3 cellular contexts compared by ENCODE assay signal in the genomic region with DNA sequence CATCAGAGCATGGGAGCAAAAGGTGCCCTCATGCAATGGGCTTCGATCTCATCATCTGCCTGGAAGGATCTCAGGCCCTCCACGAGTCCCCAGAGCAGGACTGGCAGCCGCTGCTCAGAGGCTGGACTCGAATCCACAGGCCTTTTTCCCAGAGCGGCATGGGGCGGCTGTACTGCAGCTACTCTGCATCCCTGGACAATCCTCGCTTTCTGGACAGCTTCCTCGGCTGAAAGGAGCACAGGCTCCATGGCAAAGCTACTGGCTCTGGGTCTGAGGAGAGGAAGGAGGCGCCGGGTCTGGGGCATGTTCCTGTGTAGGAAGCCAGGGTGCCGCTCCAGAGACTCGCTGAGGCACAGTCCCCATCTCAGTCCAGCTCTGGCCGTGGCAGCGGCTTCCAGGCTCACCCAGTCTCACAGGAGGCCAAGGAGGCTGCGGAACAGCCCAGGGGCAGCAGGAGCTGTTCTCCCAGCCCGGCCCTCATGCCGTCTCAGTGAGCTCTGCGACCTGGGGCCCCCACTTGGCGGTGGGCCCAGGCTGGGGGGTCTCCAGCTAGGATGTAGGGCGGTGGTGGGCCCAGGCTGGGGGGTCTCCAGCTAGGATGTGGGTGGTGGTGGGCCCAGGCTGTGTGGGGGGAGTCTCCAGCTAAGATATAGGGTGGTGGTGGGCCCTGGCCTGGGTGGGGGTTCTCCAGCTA.
A peak's percentile ranks its signal among the peaks of the same experiment; 100 is the strongest.
TF ChIP-seq lines count a peak whose summit lies in the region.

No MANE protein-coding gene starts in this region.

TF ChIP-seq in HEK293, 187 proteins besides CTCF, POLR2A, EP300 and RAD21 (continued from another document and continues in another):
- TF ChIP-seq ZNF585B (tag by site-specific recombination; IDR thresholded peaks at IDR 0.05) (no peak), HOXD13 (CRISPR knock-in tag; IDR thresholded peaks at IDR 0.05; ENCODE audit: borderline replicate concordance) (no peak), ZFHX2 (tag by site-specific recombination; conservative IDR thresholded peaks at IDR 0.05) (peak; percentile 34; the same call in 1 of the 2 replicates), ZNF677 (tag by site-specific recombination; IDR thresholded peaks at IDR 0.05) (no peak), ZNF292 (tag by site-specific recombination; IDR thresholded peaks at IDR 0.05; ENCODE audit: borderline replicate concordance, low read depth) (no peak), GLI2 (tag by site-specific recombination; IDR thresholded peaks at IDR 0.05; ENCODE audit: borderline replicate concordance, low read depth) (no peak), TRIM28 (IDR thresholded peaks at IDR 0.05; ENCODE audit: borderline replicate concordance, low read length) (no peak)
- TF ChIP-seq, protein P1, sequence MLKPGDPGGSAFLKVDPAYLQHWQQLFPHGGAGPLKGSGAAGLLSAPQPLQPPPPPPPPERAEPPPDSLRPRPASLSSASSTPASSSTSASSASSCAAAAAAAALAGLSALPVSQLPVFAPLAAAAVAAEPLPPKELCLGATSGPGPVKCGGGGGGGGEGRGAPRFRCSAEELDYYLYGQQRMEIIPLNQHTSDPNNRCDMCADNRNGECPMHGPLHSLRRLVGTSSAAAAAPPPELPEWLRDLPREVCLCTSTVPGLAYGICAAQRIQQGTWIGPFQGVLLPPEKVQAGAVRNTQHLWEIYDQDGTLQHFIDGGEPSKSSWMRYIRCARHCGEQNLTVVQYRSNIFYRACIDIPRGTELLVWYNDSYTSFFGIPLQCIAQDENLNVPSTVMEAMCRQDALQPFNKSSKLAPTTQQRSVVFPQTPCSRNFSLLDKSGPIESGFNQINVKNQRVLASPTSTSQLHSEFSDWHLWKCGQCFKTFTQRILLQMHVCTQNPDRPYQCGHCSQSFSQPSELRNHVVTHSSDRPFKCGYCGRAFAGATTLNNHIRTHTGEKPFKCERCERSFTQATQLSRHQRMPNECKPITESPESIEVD (tag by site-specific recombination; IDR thresholded peaks at IDR 0.05): no peak
- TF ChIP-seq, protein P2, sequence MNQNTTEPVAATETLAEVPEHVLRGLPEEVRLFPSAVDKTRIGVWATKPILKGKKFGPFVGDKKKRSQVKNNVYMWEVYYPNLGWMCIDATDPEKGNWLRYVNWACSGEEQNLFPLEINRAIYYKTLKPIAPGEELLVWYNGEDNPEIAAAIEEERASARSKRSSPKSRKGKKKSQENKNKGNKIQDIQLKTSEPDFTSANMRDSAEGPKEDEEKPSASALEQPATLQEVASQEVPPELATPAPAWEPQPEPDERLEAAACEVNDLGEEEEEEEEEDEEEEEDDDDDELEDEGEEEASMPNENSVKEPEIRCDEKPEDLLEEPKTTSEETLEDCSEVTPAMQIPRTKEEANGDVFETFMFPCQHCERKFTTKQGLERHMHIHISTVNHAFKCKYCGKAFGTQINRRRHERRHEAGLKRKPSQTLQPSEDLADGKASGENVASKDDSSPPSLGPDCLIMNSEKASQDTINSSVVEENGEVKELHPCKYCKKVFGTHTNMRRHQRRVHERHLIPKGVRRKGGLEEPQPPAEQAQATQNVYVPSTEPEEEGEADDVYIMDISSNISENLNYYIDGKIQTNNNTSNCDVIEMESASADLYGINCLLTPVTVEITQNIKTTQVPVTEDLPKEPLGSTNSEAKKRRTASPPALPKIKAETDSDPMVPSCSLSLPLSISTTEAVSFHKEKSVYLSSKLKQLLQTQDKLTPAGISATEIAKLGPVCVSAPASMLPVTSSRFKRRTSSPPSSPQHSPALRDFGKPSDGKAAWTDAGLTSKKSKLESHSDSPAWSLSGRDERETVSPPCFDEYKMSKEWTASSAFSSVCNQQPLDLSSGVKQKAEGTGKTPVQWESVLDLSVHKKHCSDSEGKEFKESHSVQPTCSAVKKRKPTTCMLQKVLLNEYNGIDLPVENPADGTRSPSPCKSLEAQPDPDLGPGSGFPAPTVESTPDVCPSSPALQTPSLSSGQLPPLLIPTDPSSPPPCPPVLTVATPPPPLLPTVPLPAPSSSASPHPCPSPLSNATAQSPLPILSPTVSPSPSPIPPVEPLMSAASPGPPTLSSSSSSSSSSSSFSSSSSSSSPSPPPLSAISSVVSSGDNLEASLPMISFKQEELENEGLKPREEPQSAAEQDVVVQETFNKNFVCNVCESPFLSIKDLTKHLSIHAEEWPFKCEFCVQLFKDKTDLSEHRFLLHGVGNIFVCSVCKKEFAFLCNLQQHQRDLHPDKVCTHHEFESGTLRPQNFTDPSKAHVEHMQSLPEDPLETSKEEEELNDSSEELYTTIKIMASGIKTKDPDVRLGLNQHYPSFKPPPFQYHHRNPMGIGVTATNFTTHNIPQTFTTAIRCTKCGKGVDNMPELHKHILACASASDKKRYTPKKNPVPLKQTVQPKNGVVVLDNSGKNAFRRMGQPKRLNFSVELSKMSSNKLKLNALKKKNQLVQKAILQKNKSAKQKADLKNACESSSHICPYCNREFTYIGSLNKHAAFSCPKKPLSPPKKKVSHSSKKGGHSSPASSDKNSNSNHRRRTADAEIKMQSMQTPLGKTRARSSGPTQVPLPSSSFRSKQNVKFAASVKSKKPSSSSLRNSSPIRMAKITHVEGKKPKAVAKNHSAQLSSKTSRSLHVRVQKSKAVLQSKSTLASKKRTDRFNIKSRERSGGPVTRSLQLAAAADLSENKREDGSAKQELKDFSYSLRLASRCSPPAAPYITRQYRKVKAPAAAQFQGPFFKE (tag by site-specific recombination; IDR thresholded peaks at IDR 0.05; ENCODE audit: borderline replicate concordance): no peak

TF ChIP-seq in liver, 16 proteins besides CTCF, POLR2A, EP300 and RAD21:
- TF ChIP-seq, protein P3, sequence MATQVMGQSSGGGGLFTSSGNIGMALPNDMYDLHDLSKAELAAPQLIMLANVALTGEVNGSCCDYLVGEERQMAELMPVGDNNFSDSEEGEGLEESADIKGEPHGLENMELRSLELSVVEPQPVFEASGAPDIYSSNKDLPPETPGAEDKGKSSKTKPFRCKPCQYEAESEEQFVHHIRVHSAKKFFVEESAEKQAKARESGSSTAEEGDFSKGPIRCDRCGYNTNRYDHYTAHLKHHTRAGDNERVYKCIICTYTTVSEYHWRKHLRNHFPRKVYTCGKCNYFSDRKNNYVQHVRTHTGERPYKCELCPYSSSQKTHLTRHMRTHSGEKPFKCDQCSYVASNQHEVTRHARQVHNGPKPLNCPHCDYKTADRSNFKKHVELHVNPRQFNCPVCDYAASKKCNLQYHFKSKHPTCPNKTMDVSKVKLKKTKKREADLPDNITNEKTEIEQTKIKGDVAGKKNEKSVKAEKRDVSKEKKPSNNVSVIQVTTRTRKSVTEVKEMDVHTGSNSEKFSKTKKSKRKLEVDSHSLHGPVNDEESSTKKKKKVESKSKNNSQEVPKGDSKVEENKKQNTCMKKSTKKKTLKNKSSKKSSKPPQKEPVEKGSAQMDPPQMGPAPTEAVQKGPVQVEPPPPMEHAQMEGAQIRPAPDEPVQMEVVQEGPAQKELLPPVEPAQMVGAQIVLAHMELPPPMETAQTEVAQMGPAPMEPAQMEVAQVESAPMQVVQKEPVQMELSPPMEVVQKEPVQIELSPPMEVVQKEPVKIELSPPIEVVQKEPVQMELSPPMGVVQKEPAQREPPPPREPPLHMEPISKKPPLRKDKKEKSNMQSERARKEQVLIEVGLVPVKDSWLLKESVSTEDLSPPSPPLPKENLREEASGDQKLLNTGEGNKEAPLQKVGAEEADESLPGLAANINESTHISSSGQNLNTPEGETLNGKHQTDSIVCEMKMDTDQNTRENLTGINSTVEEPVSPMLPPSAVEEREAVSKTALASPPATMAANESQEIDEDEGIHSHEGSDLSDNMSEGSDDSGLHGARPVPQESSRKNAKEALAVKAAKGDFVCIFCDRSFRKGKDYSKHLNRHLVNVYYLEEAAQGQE (IDR thresholded peaks at IDR 0.05): no peak
- TF ChIP-seq HNF4A (conservative IDR thresholded peaks at IDR 0.05) (no peak), FOXA1 (IDR thresholded peaks at IDR 0.05) (no peak)

TF ChIP-seq in GM23338, 12 proteins besides CTCF, POLR2A, EP300 and RAD21 (continued from another document):
- TF ChIP-seq, protein P3 (IDR thresholded peaks at IDR 0.05; ENCODE audit: unreplicated experiment): no peak
- no peak for TF ChIP-seq EZH2phosphoT487 (IDR thresholded peaks at IDR 0.05; ENCODE audit: unreplicated experiment)
- TF ChIP-seq, protein P4, sequence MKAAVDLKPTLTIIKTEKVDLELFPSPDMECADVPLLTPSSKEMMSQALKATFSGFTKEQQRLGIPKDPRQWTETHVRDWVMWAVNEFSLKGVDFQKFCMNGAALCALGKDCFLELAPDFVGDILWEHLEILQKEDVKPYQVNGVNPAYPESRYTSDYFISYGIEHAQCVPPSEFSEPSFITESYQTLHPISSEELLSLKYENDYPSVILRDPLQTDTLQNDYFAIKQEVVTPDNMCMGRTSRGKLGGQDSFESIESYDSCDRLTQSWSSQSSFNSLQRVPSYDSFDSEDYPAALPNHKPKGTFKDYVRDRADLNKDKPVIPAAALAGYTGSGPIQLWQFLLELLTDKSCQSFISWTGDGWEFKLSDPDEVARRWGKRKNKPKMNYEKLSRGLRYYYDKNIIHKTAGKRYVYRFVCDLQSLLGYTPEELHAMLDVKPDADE (IDR thresholded peaks at IDR 0.05): no peak
- no peak for TF ChIP-seq EZH2 (IDR thresholded peaks at IDR 0.05; ENCODE audit: low read depth, unreplicated experiment)
- TF ChIP-seq ZNF331 (CRISPR knock-in tag; IDR thresholded peaks at IDR 0.05; ENCODE audit: low read depth): no peak
- TF ChIP-seq, protein P5, sequence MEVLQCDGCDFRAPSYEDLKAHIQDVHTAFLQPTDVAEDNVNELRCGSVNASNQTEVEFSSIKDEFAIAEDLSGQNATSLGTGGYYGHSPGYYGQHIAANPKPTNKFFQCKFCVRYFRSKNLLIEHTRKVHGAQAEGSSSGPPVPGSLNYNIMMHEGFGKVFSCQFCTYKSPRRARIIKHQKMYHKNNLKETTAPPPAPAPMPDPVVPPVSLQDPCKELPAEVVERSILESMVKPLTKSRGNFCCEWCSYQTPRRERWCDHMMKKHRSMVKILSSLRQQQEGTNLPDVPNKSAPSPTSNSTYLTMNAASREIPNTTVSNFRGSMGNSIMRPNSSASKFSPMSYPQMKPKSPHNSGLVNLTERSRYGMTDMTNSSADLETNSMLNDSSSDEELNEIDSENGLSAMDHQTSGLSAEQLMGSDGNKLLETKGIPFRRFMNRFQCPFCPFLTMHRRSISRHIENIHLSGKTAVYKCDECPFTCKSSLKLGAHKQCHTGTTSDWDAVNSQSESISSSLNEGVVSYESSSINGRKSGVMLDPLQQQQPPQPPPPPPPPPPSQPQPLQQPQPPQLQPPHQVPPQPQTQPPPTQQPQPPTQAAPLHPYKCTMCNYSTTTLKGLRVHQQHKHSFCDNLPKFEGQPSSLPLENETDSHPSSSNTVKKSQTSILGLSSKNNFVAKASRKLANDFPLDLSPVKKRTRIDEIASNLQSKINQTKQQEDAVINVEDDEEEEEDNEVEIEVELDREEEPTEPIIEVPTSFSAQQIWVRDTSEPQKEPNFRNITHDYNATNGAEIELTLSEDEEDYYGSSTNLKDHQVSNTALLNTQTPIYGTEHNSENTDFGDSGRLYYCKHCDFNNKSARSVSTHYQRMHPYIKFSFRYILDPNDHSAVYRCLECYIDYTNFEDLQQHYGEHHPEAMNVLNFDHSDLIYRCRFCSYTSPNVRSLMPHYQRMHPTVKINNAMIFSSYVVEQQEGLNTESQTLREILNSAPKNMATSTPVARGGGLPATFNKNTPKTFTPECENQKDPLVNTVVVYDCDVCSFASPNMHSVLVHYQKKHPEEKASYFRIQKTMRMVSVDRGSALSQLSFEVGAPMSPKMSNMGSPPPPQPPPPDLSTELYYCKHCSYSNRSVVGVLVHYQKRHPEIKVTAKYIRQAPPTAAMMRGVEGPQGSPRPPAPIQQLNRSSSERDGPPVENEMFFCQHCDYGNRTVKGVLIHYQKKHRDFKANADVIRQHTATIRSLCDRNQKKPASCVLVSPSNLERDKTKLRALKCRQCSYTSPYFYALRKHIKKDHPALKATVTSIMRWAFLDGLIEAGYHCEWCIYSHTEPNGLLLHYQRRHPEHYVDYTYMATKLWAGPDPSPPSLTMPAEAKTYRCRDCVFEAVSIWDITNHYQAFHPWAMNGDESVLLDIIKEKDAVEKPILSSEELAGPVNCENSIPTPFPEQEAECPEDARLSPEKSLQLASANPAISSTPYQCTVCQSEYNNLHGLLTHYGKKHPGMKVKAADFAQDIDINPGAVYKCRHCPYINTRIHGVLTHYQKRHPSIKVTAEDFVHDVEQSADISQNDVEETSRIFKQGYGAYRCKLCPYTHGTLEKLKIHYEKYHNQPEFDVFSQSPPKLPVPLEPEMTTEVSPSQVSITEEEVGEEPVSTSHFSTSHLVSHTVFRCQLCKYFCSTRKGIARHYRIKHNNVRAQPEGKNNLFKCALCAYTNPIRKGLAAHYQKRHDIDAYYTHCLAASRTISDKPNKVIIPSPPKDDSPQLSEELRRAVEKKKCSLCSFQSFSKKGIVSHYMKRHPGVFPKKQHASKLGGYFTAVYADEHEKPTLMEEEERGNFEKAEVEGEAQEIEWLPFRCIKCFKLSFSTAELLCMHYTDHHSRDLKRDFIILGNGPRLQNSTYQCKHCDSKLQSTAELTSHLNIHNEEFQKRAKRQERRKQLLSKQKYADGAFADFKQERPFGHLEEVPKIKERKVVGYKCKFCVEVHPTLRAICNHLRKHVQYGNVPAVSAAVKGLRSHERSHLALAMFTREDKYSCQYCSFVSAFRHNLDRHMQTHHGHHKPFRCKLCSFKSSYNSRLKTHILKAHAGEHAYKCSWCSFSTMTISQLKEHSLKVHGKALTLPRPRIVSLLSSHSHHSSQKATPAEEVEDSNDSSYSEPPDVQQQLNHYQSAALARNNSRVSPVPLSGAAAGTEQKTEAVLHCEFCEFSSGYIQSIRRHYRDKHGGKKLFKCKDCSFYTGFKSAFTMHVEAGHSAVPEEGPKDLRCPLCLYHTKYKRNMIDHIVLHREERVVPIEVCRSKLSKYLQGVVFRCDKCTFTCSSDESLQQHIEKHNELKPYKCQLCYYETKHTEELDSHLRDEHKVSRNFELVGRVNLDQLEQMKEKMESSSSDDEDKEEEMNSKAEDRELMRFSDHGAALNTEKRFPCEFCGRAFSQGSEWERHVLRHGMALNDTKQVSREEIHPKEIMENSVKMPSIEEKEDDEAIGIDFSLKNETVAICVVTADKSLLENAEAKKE (CRISPR knock-in tag; IDR thresholded peaks at IDR 0.05): no peak
